Comparison of ENCODE assay signal across 26 cellular contexts in genomic region chrX:82031250-82031649, GRCh38.
"Had no signal": no experiment of that assay in that cellular context is flagged by ENCODE, and none has a peak within 500 bp of the region (broad histone marks: within the 10 kb centered on the region; RNA-seq: fewer than 3 reads in every experiment).

No MANE protein-coding gene starts in this region.

- H3K27ac ChIP-seq: colonic mucosa, epithelial cell of prostate, esophagus squamous epithelium, gastrocnemius medialis, heart right ventricle, left lung, lower lobe of right lung had no signal

- H3K36me3 ChIP-seq: colonic mucosa, esophagus squamous epithelium, gastrocnemius medialis, heart right ventricle, left lung, lower lobe of right lung had no signal

- H3K9me3 ChIP-seq: colonic mucosa, left lung, lower lobe of right lung, mucosa of descending colon had no signal

- H3K4me3 ChIP-seq: colonic mucosa, esophagus squamous epithelium, gastrocnemius medialis, heart right ventricle, left lung, lower lobe of right lung, mucosa of descending colon had no signal

- H3K27me3 ChIP-seq: colonic mucosa, esophagus squamous epithelium, gastrocnemius medialis, heart right ventricle, left lung had no signal

- ATAC-seq: effector memory CD8-positive, alpha-beta T cell; esophagus mucosa; gastrocnemius medialis; heart right ventricle; left cardiac atrium; left lung; left ventricle myocardium superior; lower lobe of right lung; mucosa of descending colon had no signal

- DNase-seq: colonic mucosa; cortex of kidney; effector CD8-positive, alpha-beta T cell; effector memory CD8-positive, alpha-beta T cell; endodermal cell; erythroblast; esophagus squamous epithelium; foreskin fibroblast; foreskin melanocyte; gastrocnemius medialis; glutamatergic neuron; head of caudate nucleus; heart right ventricle; hippocampal formation; left cardiac atrium; left lung; left ventricle myocardium superior; lower lobe of right lung; mesenchymal stem cell; mucosa of descending colon; naive B cell had no signal

- FAIRE-seq: endometrium, islet of Langerhans, keratinocyte had no signal

- H3K4me1 ChIP-seq: colonic mucosa, esophagus squamous epithelium, gastrocnemius medialis, heart right ventricle, left lung, lower lobe of right lung had no signal
